ENCODE assay signal across 26 cellular contexts in genomic region chr12:65840793-65841670, GRCh38. TPM values are rescaled to one million over a fixed set of nuclear protein-coding genes. Genes with fewer than 3 reads are reported as not detected.
A peak's percentile ranks its signal among the peaks of the same experiment; 100 is the strongest.
DNase-seq lines count a peak whose midpoint lies in the region; ATAC-seq, FAIRE-seq and TF ChIP-seq lines count a peak whose summit lies in the region.
"Had no signal": no experiment of that assay in that cellular context is flagged by ENCODE, and none has a peak within 500 bp of the region (broad histone marks: within the 10 kb centered on the region; RNA-seq: fewer than 3 reads in every experiment).

No MANE protein-coding gene starts in this region.

- peak overlapping the region; percentile 72 for H3K27ac Mint-ChIP-seq in HFFc6
- no peak overlapping the region for H3K27ac Mint-ChIP-seq in stimulated activated naive CD8-positive, alpha-beta T cell treated with anti-CD3 and anti-CD28 coated beads, Interleukin-15, amount 100 ng/mL, for 72 hours
- H3K27ac Mint-ChIP-seq: activated CD8-positive, alpha-beta T cell treated with anti-CD3 and anti-CD28 coated beads for 36 hours; activated naive CD4-positive, alpha-beta T cell treated with anti-CD3 and anti-CD28 coated beads, Interleukin-2, amount 50 U/mL, for 24 hours; activated T-cell treated with anti-CD3 and anti-CD28 coated beads, Interleukin-2, amount 50 U/mL, for 24 hours had no signal

- no peaks in the 10 kb centered on the region for H3K79me2 ChIP-seq in GM12878 (ENCODE audit: control insufficient read depth, insufficient read depth, low read length)

- in situ Hi-C loops in GM12878 (cut with MboI) = no loop called here

- POLR2A ChIA-PET in GM12878 (lab: Charles Lee) = no interaction called here

- H3K36me3 ChIP-seq in GM12878 (ENCODE audit: control insufficient read depth in 2 of 2, insufficient read depth in 2 of 2, low read length in 1 of 2) = no peaks in the 10 kb centered on the region
- H3K36me3 ChIP-seq: ascending aorta, suprapubic skin, vagina had no signal

- peak overlapping the region; percentile 14; the same call in 1 of the 2 replicates for H3K4me3 Mint-ChIP-seq in HFFc6
- no peak overlapping the region for H3K4me3 Mint-ChIP-seq in stimulated activated naive CD8-positive, alpha-beta T cell treated with anti-CD3 and anti-CD28 coated beads, Interleukin-15, amount 100 ng/mL, for 72 hours
- H3K4me3 Mint-ChIP-seq: activated CD8-positive, alpha-beta T cell treated with anti-CD3 and anti-CD28 coated beads for 36 hours; activated naive CD4-positive, alpha-beta T cell treated with anti-CD3 and anti-CD28 coated beads, Interleukin-2, amount 50 U/mL, for 24 hours; activated T-cell treated with anti-CD3 and anti-CD28 coated beads, Interleukin-2, amount 50 U/mL, for 24 hours had no signal

- no peak for TF ChIP-seq EP300 in GM12878 (IDR thresholded peaks at IDR 0.05; ENCODE audit: borderline replicate concordance in 1 of 2, control insufficient read depth in 1 of 2, low read depth in 2 of 2, low read length in 2 of 2)

- DNase-seq in HFFc6 = no peak
- DNase-seq in GM12878 (ENCODE audit: low read depth, low spot score) = no peak
- DNase-seq in foreskin keratinocyte = no peak
- no peak for DNase-seq in stimulated activated naive CD8-positive, alpha-beta T cell treated with anti-CD3 and anti-CD28 coated beads, Interleukin-15, amount 100 ng/mL, for 72 hours
- DNase-seq in Ammon's horn (ENCODE audit: low spot score) = no peak
- no peak for DNase-seq in activated CD4-positive, alpha-beta T cell treated with anti-CD3 and anti-CD28 coated beads, Interleukin-2, amount 50 U/mL, for 1 hour
- DNase-seq in GM19240 (ENCODE audit: insufficient read length, low spot score) = no peak
- DNase-seq: activated CD8-positive, alpha-beta T cell treated with anti-CD3 and anti-CD28 coated beads for 36 hours; activated T-cell treated with anti-CD3 and anti-CD28 coated beads, Interleukin-2, amount 50 U/mL, for 24 hours; DMS153; KBM-7; midbrain; MV-4-11; NCI-H1930; NCI-H446; Right ventricle myocardium superior; stimulated activated CD4-positive, alpha-beta T cell treated with anti-CD3 and anti-CD28 coated beads, Interleukin-12 subunit alpha, Interleukin-12 subunit beta, amount 100 ng/mL, for 4 hours; T-helper 2 cell had no signal

- FAIRE-seq in GM12878 (lab: Jason Lieb, UNC) = peak; percentile 41
- FAIRE-seq: A204.1, frontal cortex had no signal

- SMC1A ChIA-PET in GM12878 (lab: Charles Lee; ENCODE audit: uncharacterized antibody, unreplicated experiment) = interaction anchor here (1.1 kb wide), 1 partner anchor 14 kb away, joined by 3 read pairs; no protein-coding TSS in a partner anchor

- H3K36me3 Mint-ChIP-seq in HFFc6 (ENCODE audit: low read depth) = peaks cover 83% of the 10 kb centered on the region
- H3K36me3 Mint-ChIP-seq: activated naive CD4-positive, alpha-beta T cell treated with anti-CD3 and anti-CD28 coated beads, Interleukin-2, amount 50 U/mL, for 24 hours had no signal

- no peak overlapping the region for H3K4me2 ChIP-seq in GM12878 (ENCODE audit: control insufficient read depth, insufficient read depth)

- RAD21 ChIA-PET in GM12878 (lab: Charles Lee; ENCODE audit: unreplicated experiment) = no interaction called here

- no TSS peak for BruUV-seq in GM12878 (replicated peaks; lab: Mats Ljungman, UMichigan)

- peaks cover 92% of the 10 kb centered on the region for H3K4me1 Mint-ChIP-seq in HFFc6 (ENCODE audit: low read depth)
- H3K4me1 Mint-ChIP-seq in stimulated activated naive CD8-positive, alpha-beta T cell treated with anti-CD3 and anti-CD28 coated beads, Interleukin-15, amount 100 ng/mL, for 72 hours = no peaks in the 10 kb centered on the region
- H3K4me1 Mint-ChIP-seq: activated naive CD4-positive, alpha-beta T cell treated with anti-CD3 and anti-CD28 coated beads, Interleukin-2, amount 50 U/mL, for 24 hours had no signal

- ATAC-seq in GM12878 (peak; percentile 62), foreskin keratinocyte (peak; percentile 24)
- no peak for ATAC-seq in stimulated activated naive CD8-positive, alpha-beta T cell treated with anti-CD3 and anti-CD28 coated beads, Interleukin-15, amount 100 ng/mL, for 72 hours
- ATAC-seq: activated CD8-positive, alpha-beta T cell treated with anti-CD3 and anti-CD28 coated beads for 36 hours had no signal

- intact Hi-C loops in GM12878 (cut with micrococcal nuclease; ENCODE audit: unreplicated experiment) = no loop called here

- TF ChIP-seq RAD21 in GM12878 (IDR thresholded peaks at IDR 0.05; ENCODE audit: insufficient read depth, low read depth, low read length) = no peak

- no peak overlapping the region for H2AFZ ChIP-seq in GM12878 (ENCODE audit: control insufficient read depth, low read depth, low read length)

- CTCF ChIA-PET in GM12878 (lab: Yijun Ruan, JAX) = no interaction called here

- 16% methylated on average over 8 of the region's 8 CpGs for WGBS in GM12878 (ENCODE audit: insufficient coverage, insufficient replicate concordance, low lambda C conversion rate, missing lambda C conversion rate)

- no peaks in the 10 kb centered on the region for H4K20me1 ChIP-seq in GM12878 (ENCODE audit: control insufficient read depth, insufficient read depth)

- no peaks in the 10 kb centered on the region for H3K9me3 Mint-ChIP-seq in HFFc6
- H3K9me3 Mint-ChIP-seq in stimulated activated naive CD8-positive, alpha-beta T cell treated with anti-CD3 and anti-CD28 coated beads, Interleukin-15, amount 100 ng/mL, for 72 hours = no peaks in the 10 kb centered on the region
- H3K9me3 Mint-ChIP-seq: activated CD8-positive, alpha-beta T cell treated with anti-CD3 and anti-CD28 coated beads for 36 hours; activated naive CD4-positive, alpha-beta T cell treated with anti-CD3 and anti-CD28 coated beads, Interleukin-2, amount 50 U/mL, for 24 hours; activated T-cell treated with anti-CD3 and anti-CD28 coated beads, Interleukin-2, amount 50 U/mL, for 24 hours had no signal

- peaks cover 15% of the 10 kb centered on the region for H3K27me3 Mint-ChIP-seq in HFFc6 (ENCODE audit: insufficient read depth)
- peaks cover 34% of the 10 kb centered on the region for H3K27me3 Mint-ChIP-seq in stimulated activated naive CD8-positive, alpha-beta T cell treated with anti-CD3 and anti-CD28 coated beads, Interleukin-15, amount 100 ng/mL, for 72 hours

- no peak overlapping the region for H3K4me3 ChIP-seq in GM12878
- H3K4me3 ChIP-seq: ascending aorta, suprapubic skin, vagina had no signal

- TF ChIP-seq POLR2A in GM12878 (IDR thresholded peaks at IDR 0.05; ENCODE audit: low read depth, low read length) = no peak

- H3K9me3 ChIP-seq in GM12878 (replicated peaks; ENCODE audit: control insufficient read depth, insufficient read depth, low read length) = no peaks in the 10 kb centered on the region
- H3K9me3 ChIP-seq: ascending aorta, suprapubic skin, vagina had no signal

- TF ChIP-seq CTCF in 22Rv1 (IDR thresholded peaks at IDR 0.05) (0 out of 2 replicates have a peak, but pooled peaks have one; percentile 7), HFFc6 (IDR thresholded peaks at IDR 0.05) (peak; percentile 35), GM12878 (IDR thresholded peaks at IDR 0.05 in 2 of 3, conservative IDR thresholded peaks at IDR 0.05 in 1 of 3; ENCODE audit: control insufficient read depth in 2 of 3, extremely low read depth in 1 of 3, insufficient read depth in 1 of 3, low read depth in 3 of 3, low read length in 3 of 3) (0 out of 6 replicates have a peak, but pooled peaks of 1 of the 3 experiments have one; percentile 4), foreskin keratinocyte (conservative IDR thresholded peaks at IDR 0.05) (peak; percentile 34)

- no peak overlapping the region for H3K9ac ChIP-seq in GM12878 (ENCODE audit: control insufficient read depth, insufficient read depth, low read length)

- H3K4me1 ChIP-seq in GM12878 (ENCODE audit: control insufficient read depth, insufficient read depth, low read length) (no peaks in the 10 kb centered on the region), foreskin keratinocyte (peaks cover 29% of the 10 kb centered on the region)
- H3K4me1 ChIP-seq: ascending aorta, suprapubic skin, vagina had no signal

- no peak overlapping the region for H3K27ac ChIP-seq in 22Rv1
- no peak overlapping the region for H3K27ac ChIP-seq in GM12878 (ENCODE audit: control insufficient read depth, insufficient read depth)
- no peak overlapping the region for H3K27ac ChIP-seq in foreskin keratinocyte
- H3K27ac ChIP-seq: ascending aorta, C4-2B, suprapubic skin, vagina had no signal

- H3K27me3 ChIP-seq in GM12878 (replicated peaks in 1 of 2; ENCODE audit: control insufficient read depth in 2 of 2, insufficient read depth in 2 of 2, low read length in 1 of 2) (no peaks in the 10 kb centered on the region; a peak in 2 of 4 replicates), foreskin keratinocyte (no peaks in the 10 kb centered on the region)
- H3K27me3 ChIP-seq: ascending aorta, vagina had no signal

TF ChIP-seq in GM12878, 131 proteins besides CTCF, POLR2A, EP300 and RAD21 (continues in another document):
- no peak for TF ChIP-seq MTA3 (IDR thresholded peaks at IDR 0.05; ENCODE audit: borderline replicate concordance, low read length)
- TF ChIP-seq CBFB (IDR thresholded peaks at IDR 0.05; ENCODE audit: low read depth) = no peak
- no peak for TF ChIP-seq RUNX3 (IDR thresholded peaks at IDR 0.05; ENCODE audit: low read length)
- no peak for TF ChIP-seq SIN3A (IDR thresholded peaks at IDR 0.05; ENCODE audit: low read depth, low read length)

RNA-seq across cellular contexts. Expression of gene HMGA2, which starts 16.7 kb away (rescaled TPM):
- 100 to 1,000 TPM in 5 of 6 experiments, 10 to 100 TPM in 1; 83.8 to 170 (median 167) TPM for total RNA-seq in HFFc6 (2021; fragmentation: NEBNext Ultra II Directional; extraction: Animal tissue kit (Norgen Biotek cat#: 25700))
- 13.6 and 18.1 TPM in 2 replicates for total RNA-seq in GM12878 (2013; cell fraction: nucleolus; rRNA removed)
- total RNA-seq in GM12878 (2014; rRNA removed) (0.17 and 0.71 TPM in 2 replicates), GM12878 (2014; rRNA removed; fragmentation: Illumina TruSeq; extraction: Trizol) (0.36 and 0.51 TPM in 2 replicates), GM12878 (2021) (0.37 and 0.56 TPM in 2 replicates), foreskin keratinocyte (113 and 163 TPM in 2 replicates)
- polyA plus RNA-seq in GM12878 (2011; ENCODE audit: low read depth) = 0.31 TPM
- polyA plus RNA-seq in GM12878 (2011; rRNA removed) (14.7 and 19.6 TPM in 2 replicates), GM12878 (2014; fragmentation: Illumina TruSeq; extraction: Trizol) (0.41 and 0.59 TPM in 2 replicates), GM12878 (2014; fragmentation: Nextera tagmentation; extraction: Ambion mirVana) (under 1 TPM in 1 of 2 experiments, not detected in 1; 0.11 TPM), GM12878 (2014; rRNA removed) (0.16 and 1.1 TPM in 2 replicates), GM12878 (2016; fragmentation: Nextera tagmentation; extraction: Ambion mirVana) (under 1 TPM; 0.28 to 0.53 TPM), foreskin keratinocyte (77.7 and 95.5 TPM in 2 replicates)
- polyA plus RNA-seq in GM12878 (2011; cell fraction: cytosol; rRNA removed) = 4.4 and 5.8 TPM in 2 replicates
- 10.1 TPM in 2 replicates for polyA plus RNA-seq in GM12878 (2011; cell fraction: nucleus; rRNA removed)
- polyA plus RNA-seq in GM12878 (2012) = 0.74 and 0.81 TPM in 2 replicates
- 10.3 and 10.5 TPM in 2 replicates for polyA minus RNA-seq in GM12878 (2011; rRNA and poly(A)+ RNA removed)
- polyA minus RNA-seq in GM12878 (2011; cell fraction: cytosol; rRNA and poly(A)+ RNA removed) = 2.8 and 3.5 TPM in 2 replicates
- polyA minus RNA-seq in GM12878 (2011; cell fraction: nucleus; rRNA and poly(A)+ RNA removed) = 18.4 and 37.3 TPM in 2 replicates
- total RNA-seq: activated CD8-positive, alpha-beta T cell treated with anti-CD3 and anti-CD28 coated beads for 36 hours; ascending aorta; Right ventricle myocardium superior had no signal
